ENCODE assay signal across 20 cellular contexts in the genomic region with DNA sequence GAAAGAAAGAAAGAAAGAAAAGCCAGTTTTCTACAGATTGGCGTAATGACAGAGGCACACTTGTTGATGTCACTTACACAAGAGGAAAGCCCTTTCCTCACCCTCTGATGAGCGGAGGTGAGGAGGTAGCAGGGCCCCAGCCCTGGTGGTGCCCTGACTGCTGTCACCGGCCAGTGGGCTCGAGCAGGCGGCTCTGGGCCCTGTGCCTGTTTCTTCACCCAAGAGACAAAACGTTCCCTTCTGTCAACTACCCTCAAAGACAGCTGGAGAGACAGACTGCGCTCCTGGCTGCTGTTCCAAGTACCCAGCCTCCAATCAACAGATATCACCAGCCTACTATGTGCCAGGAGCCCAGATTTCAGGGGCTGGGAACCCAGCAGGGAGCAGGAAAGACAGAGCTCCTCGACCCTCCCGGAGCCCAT. TPM values are rescaled to one million over a fixed set of nuclear protein-coding genes. Genes with fewer than 3 reads are reported as not detected.
DNase-seq lines count a peak whose midpoint lies in the region; ATAC-seq and TF ChIP-seq lines count a peak whose summit lies in the region.
"Had no signal": no experiment of that assay in that cellular context is flagged by ENCODE, and none has a peak within 500 bp of the region (broad histone marks: within the 10 kb centered on the region; RNA-seq: fewer than 3 reads in every experiment).

No MANE protein-coding gene starts in this region.

- H3K4me1 Mint-ChIP-seq in neural crest cell: peaks cover 62% of the 10 kb centered on the region

- no peak for ATAC-seq in GM19328 (IDR thresholded peaks at IDR 0.05; ENCODE audit: unreplicated experiment)
- no peak for ATAC-seq in HG03095 (IDR thresholded peaks at IDR 0.05; ENCODE audit: unreplicated experiment)
- ATAC-seq in HG02884 (IDR thresholded peaks at IDR 0.05; ENCODE audit: unreplicated experiment): no peak
- ATAC-seq: HCT116, sciatic nerve had no signal

- peak overlapping the region; percentile 19 for H3K27ac Mint-ChIP-seq in neural crest cell (ENCODE audit: unreplicated experiment)
- H3K27ac Mint-ChIP-seq: activated naive CD8-positive, alpha-beta T cell treated with anti-CD3 and anti-CD28 coated beads for 36 hours had no signal

- H3K27me3 ChIP-seq in cardiac muscle cell: no peaks in the 10 kb centered on the region

- CTCF ChIA-PET in RWPE1 (lab: Yijun Ruan, JAX): interaction anchor here (0.6 kb wide), 1 partner anchor 37 kb away, joined by 3 read pairs; no protein-coding TSS in a partner anchor

- POLR2A ChIA-PET in RWPE1 (lab: Yijun Ruan, JAX; ENCODE audit: low non-redundant PET): no interaction called here

- peaks cover 2% of the 10 kb centered on the region for H3K36me3 Mint-ChIP-seq in neural crest cell (ENCODE audit: low read depth)

- no peaks in the 10 kb centered on the region for H3K9me3 ChIP-seq in cardiac muscle cell (ENCODE audit: low read depth)

- H3K4me3 ChIP-seq in cardiac muscle cell: no peak overlapping the region
- H3K4me3 ChIP-seq: PC-9 had no signal

- peaks cover 42% of the 10 kb centered on the region for H3K4me1 ChIP-seq in cardiac muscle cell (ENCODE audit: low read depth)

- no peaks in the 10 kb centered on the region for H3K27me3 Mint-ChIP-seq in neural crest cell (ENCODE audit: low read depth)
- H3K27me3 Mint-ChIP-seq: activated naive CD8-positive, alpha-beta T cell treated with anti-CD3 and anti-CD28 coated beads for 36 hours had no signal

- DNase-seq in RWPE1 (ENCODE audit: low spot score) (no peak), cardiac muscle cell (ENCODE audit: low read depth in 1 of 2, low spot score in 1 of 2) (no peak), neural crest cell (ENCODE audit: low read depth, low spot score) (no peak), ecto neural progenitor cell (ENCODE audit: low spot score) (no peak)
- DNase-seq: activated CD4-positive, CD25-positive, alpha-beta regulatory T cell treated with anti-CD3 and anti-CD28 coated beads, Interleukin-2, amount 50 U/mL, for 72 hours; activated naive CD8-positive, alpha-beta T cell treated with anti-CD3 and anti-CD28 coated beads for 36 hours; cerebellar nuclear complex; hippocampal formation; IMR-90; NCI-H345; PC-9 had no signal

- H3K4me3 Mint-ChIP-seq in neural crest cell: no peak overlapping the region
- H3K4me3 Mint-ChIP-seq: activated naive CD8-positive, alpha-beta T cell treated with anti-CD3 and anti-CD28 coated beads for 36 hours had no signal

- no peaks in the 10 kb centered on the region for H3K9me3 Mint-ChIP-seq in neural crest cell
- H3K9me3 Mint-ChIP-seq: activated naive CD8-positive, alpha-beta T cell treated with anti-CD3 and anti-CD28 coated beads for 36 hours had no signal

- TF ChIP-seq CTCF in C4-2B (conservative IDR thresholded peaks at IDR 0.05) (no peak), RWPE1 (conservative IDR thresholded peaks at IDR 0.05; ENCODE audit: low read depth) (no peak), cardiac muscle cell (IDR thresholded peaks at IDR 0.05; ENCODE audit: low read depth, low read length) (no peak), neural crest cell (conservative IDR thresholded peaks at IDR 0.05) (no peak)

- H3K36me3 ChIP-seq in cardiac muscle cell: no peaks in the 10 kb centered on the region

- 0 out of 2 replicates have a peak overlapping the region, but pooled peaks have one; percentile 8 for H3K27ac ChIP-seq in C4-2B
- H3K27ac ChIP-seq in RWPE1: peak overlapping the region; percentile 78
- peak overlapping the region; percentile 86 for H3K27ac ChIP-seq in cardiac muscle cell
- H3K27ac ChIP-seq: PC-9 had no signal

RNA-seq across cellular contexts. Expression of gene EPS15L1, which starts 10.1 kb away (rescaled TPM):
- total RNA-seq in cardiac muscle cell (22.4 and 37.8 TPM in 2 replicates), neural crest cell (57.6 and 62.9 TPM in 2 replicates)
- polyA plus RNA-seq in cardiac muscle cell: 38.8 and 42.6 TPM in 2 replicates

RNA-seq across cellular contexts. Expression of gene CALR3, which starts 34.3 kb away (rescaled TPM):
- total RNA-seq in cardiac muscle cell: not detected in 2 replicates
- not detected in 2 replicates for polyA plus RNA-seq in cardiac muscle cell
- not detected in 2 replicates for total RNA-seq in neural crest cell
- total RNA-seq: epithelial cell of proximal tubule, IMR-90, lower leg skin, PC-9, sciatic nerve had no signal
- polyA plus RNA-seq: IMR-90, neural cell had no signal

RNA-seq across cellular contexts. Expression of gene C19orf44, which starts 34.6 kb away (rescaled TPM):
- total RNA-seq in cardiac muscle cell: 5.8 and 9.2 TPM in 2 replicates
- 5.1 and 7.6 TPM in 2 replicates for polyA plus RNA-seq in cardiac muscle cell
- total RNA-seq in neural crest cell: 9.0 and 9.6 TPM in 2 replicates

Comparison
In these comparisons a context has a peak if more than half of its experiments do, and no peak if none do; other contexts are left out.
1. H3K27ac ChIP-seq: peak in every context shown above with its lines; median percentile 86 in cardiac muscle cell; 78 in RWPE1; 8 in C4-2B.